8 cellular contexts compared by ENCODE assay signal in the genomic region with DNA sequence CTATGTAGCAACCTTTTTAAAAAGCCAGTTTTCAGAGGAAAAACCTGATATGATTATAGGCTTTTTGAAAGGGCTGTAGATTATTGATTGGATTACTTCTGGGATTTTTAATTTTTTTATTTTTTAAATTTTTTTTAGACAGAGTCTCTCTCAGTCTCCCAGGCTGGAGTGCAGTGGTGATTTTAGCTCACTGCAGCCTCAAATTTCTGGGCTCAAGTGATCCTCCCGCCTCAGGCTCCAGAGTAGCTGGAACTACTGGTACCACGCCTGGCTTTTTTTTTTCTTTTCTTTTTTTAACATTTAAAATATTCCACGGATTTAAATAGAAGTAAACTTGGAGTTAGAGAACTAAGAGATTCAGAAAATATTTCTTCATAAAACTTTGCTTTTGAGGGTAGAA. TPM values are rescaled to one million over a fixed set of nuclear protein-coding genes. Genes with fewer than 3 reads are reported as not detected.
DNase-seq lines count a peak whose midpoint lies in the region; ATAC-seq and TF ChIP-seq lines count a peak whose summit lies in the region.

No MANE protein-coding gene starts in this region.

- DNase-seq in activated T-cell treated with anti-CD3 and anti-CD28 coated beads, Interleukin-2, amount 50 U/mL, for 4 hours: no peak
- DNase-seq in activated T-cell treated with anti-CD3 and anti-CD28 coated beads, Interleukin-2, amount 50 U/mL, for 48 hours: no peak
- no peak for DNase-seq in T-helper 2 cell treated with Interferon-gamma antibody and Interleukin-4, amounts not matched to agents 5 μg/mL and 100 μg/mL, for 36 hours (ENCODE audit: low spot score)
- DNase-seq in fibroblast of villous mesenchyme (ENCODE audit: low read depth): no peak
- no peak for DNase-seq in upper lobe of left lung
- DNase-seq in stimulated activated CD4-positive, alpha-beta T cell treated with anti-CD3 and anti-CD28 coated beads, Interleukin-12 subunit alpha, Interleukin-12 subunit beta, amount 100 ng/mL, for 4 hours: no peak

- H3K4me1 Mint-ChIP-seq in activated T-cell treated with anti-CD3 and anti-CD28 coated beads, Interleukin-2, amount 50 U/mL, for 4 hours (ENCODE audit: low read depth): peaks cover 32% of the 10 kb centered on the region
- peaks cover 19% of the 10 kb centered on the region for H3K4me1 Mint-ChIP-seq in T-helper 2 cell treated with Interferon-gamma antibody and Interleukin-4, amounts not matched to agents 5 μg/mL and 100 μg/mL, for 36 hours (ENCODE audit: low read depth)

- peak overlapping the region; percentile 90 for H3K27ac Mint-ChIP-seq in T-helper 2 cell treated with Interferon-gamma antibody and Interleukin-4, amounts not matched to agents 5 μg/mL and 100 μg/mL, for 36 hours

- peaks cover 27% of the 10 kb centered on the region for H3K36me3 Mint-ChIP-seq in activated T-cell treated with anti-CD3 and anti-CD28 coated beads, Interleukin-2, amount 50 U/mL, for 4 hours (ENCODE audit: insufficient read depth)
- H3K36me3 Mint-ChIP-seq in T-helper 2 cell treated with Interferon-gamma antibody and Interleukin-4, amounts not matched to agents 5 μg/mL and 100 μg/mL, for 36 hours (ENCODE audit: low read depth): peaks cover 40% of the 10 kb centered on the region

- TF ChIP-seq CTCF in fibroblast of villous mesenchyme (IDR thresholded peaks at IDR 0.05; ENCODE audit: insufficient read depth, low read depth, low read length): no peak
- peak in 1 of 6 experiments; percentile 9 for TF ChIP-seq CTCF in upper lobe of left lung (IDR thresholded peaks at IDR 0.05)

- H3K27me3 ChIP-seq in subcutaneous abdominal adipose tissue (ENCODE audit: control insufficient read depth in 5 of 5, insufficient read depth in 4 of 5, low read length in 5 of 5) (no peaks in the 10 kb centered on the region), upper lobe of left lung (no peaks in the 10 kb centered on the region)

- H3K9me3 ChIP-seq in subcutaneous abdominal adipose tissue (ENCODE audit: control insufficient read depth in 5 of 5, low read length in 5 of 5) (no peaks in the 10 kb centered on the region), upper lobe of left lung (no peaks in the 10 kb centered on the region)

- TF ChIP-seq EP300 in upper lobe of left lung (IDR thresholded peaks at IDR 0.05): no peak

- no peak for TF ChIP-seq POLR2A in upper lobe of left lung (IDR thresholded peaks at IDR 0.05)

- H3K9ac ChIP-seq in subcutaneous abdominal adipose tissue (ENCODE audit: low read length in 5 of 5): peak overlapping the region; percentile 82 to 98 (median 95)

- H3K4me1 ChIP-seq in subcutaneous abdominal adipose tissue (ENCODE audit: control insufficient read depth in 5 of 5, insufficient read depth in 5 of 5, low read length in 5 of 5) (peaks cover 3 to 17% (median 14%) of the 10 kb centered on the region in 5 donors), upper lobe of left lung (peaks cover 14 to 26% (median 16%) of the 10 kb centered on the region in 4 donors)

- H3K36me3 ChIP-seq in subcutaneous abdominal adipose tissue (ENCODE audit: control insufficient read depth in 5 of 5, insufficient read depth in 5 of 5, low read length in 5 of 5): peaks cover 14 to 24% (median 20%) of the 10 kb centered on the region in 5 donors
- peaks cover 9 to 23% (median 15%) of the 10 kb centered on the region in 4 donors for H3K36me3 ChIP-seq in upper lobe of left lung

- H3K27ac ChIP-seq in subcutaneous abdominal adipose tissue (ENCODE audit: low read depth, low read length) (no peak overlapping the region), upper lobe of left lung (no peak overlapping the region)

- ATAC-seq in activated T-cell treated with anti-CD3 and anti-CD28 coated beads, Interleukin-2, amount 50 U/mL, for 4 hours: no peak
- ATAC-seq in upper lobe of left lung (ENCODE audit: low FRiP score in 2 of 2) (no peak), HG03342 (IDR thresholded peaks at IDR 0.05; ENCODE audit: unreplicated experiment) (no peak)

- 64 to 66% methylated on average over 3 of the region's 3 CpGs for WGBS in upper lobe of left lung, 2 donors

- H3K9me3 Mint-ChIP-seq in activated T-cell treated with anti-CD3 and anti-CD28 coated beads, Interleukin-2, amount 50 U/mL, for 4 hours: no peaks in the 10 kb centered on the region
- no peaks in the 10 kb centered on the region for H3K9me3 Mint-ChIP-seq in T-helper 2 cell treated with Interferon-gamma antibody and Interleukin-4, amounts not matched to agents 5 μg/mL and 100 μg/mL, for 36 hours

- H3K27me3 Mint-ChIP-seq in activated T-cell treated with anti-CD3 and anti-CD28 coated beads, Interleukin-2, amount 50 U/mL, for 4 hours (ENCODE audit: low read depth): no peaks in the 10 kb centered on the region
- no peaks in the 10 kb centered on the region for H3K27me3 Mint-ChIP-seq in T-helper 2 cell treated with Interferon-gamma antibody and Interleukin-4, amounts not matched to agents 5 μg/mL and 100 μg/mL, for 36 hours (ENCODE audit: low read depth)

- H3K4me3 Mint-ChIP-seq in activated T-cell treated with anti-CD3 and anti-CD28 coated beads, Interleukin-2, amount 50 U/mL, for 4 hours: peak overlapping the region; percentile 95
- peak overlapping the region; percentile 90 for H3K4me3 Mint-ChIP-seq in T-helper 2 cell treated with Interferon-gamma antibody and Interleukin-4, amounts not matched to agents 5 μg/mL and 100 μg/mL, for 36 hours

- H3K4me3 ChIP-seq in fibroblast of villous mesenchyme (ENCODE audit: low read depth, low read length): peak overlapping the region; percentile 95
- peak overlapping the region in 2 of 5 donors; percentile 90 to 98 for H3K4me3 ChIP-seq in subcutaneous abdominal adipose tissue (ENCODE audit: low read depth in 1 of 5, low read length in 5 of 5)
- H3K4me3 ChIP-seq in upper lobe of left lung: peak overlapping the region in 2 of 4 donors; percentile 83 to 96

RNA-seq across cellular contexts. Expression of gene MRPL19, which starts 1.2 kb away (rescaled TPM):
- 10 to 100 TPM; 78.3 to 85.2 (median 78.8) TPM for total RNA-seq in activated T-cell treated with anti-CD3 and anti-CD28 coated beads, Interleukin-2, amount 50 U/mL, for 4 hours
- total RNA-seq in fibroblast of villous mesenchyme: 42.8 and 45.3 TPM in 2 replicates
- total RNA-seq in upper lobe of left lung: 10 to 100 TPM; 23.4 to 34.3 (median 30.7) TPM
